1 cellular context compared by ENCODE assay signal in genomic region chr3:137764563-137765309, GRCh38.
TF ChIP-seq lines count a peak whose summit lies in the region.

No MANE protein-coding gene starts in this region.

TF ChIP-seq in SK-N-SH, 30 proteins besides CTCF, POLR2A, EP300 and RAD21 (continued from another document):
- no peak for TF ChIP-seq REST (IDR thresholded peaks at IDR 0.05; ENCODE audit: low read depth, low read length)
- TF ChIP-seq, protein P1, sequence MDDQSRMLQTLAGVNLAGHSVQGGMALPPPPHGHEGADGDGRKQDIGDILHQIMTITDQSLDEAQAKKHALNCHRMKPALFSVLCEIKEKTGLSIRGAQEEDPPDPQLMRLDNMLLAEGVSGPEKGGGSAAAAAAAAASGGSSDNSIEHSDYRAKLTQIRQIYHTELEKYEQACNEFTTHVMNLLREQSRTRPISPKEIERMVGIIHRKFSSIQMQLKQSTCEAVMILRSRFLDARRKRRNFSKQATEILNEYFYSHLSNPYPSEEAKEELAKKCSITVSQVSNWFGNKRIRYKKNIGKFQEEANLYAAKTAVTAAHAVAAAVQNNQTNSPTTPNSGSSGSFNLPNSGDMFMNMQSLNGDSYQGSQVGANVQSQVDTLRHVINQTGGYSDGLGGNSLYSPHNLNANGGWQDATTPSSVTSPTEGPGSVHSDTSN (IDR thresholded peaks at IDR 0.05) = no peak
